ENCODE assay signal across 1 cellular context in genomic region chr6:33317668-33318425, GRCh38.
TF ChIP-seq lines count a peak whose summit lies in the region.

Gene ZBTB22 (minus strand): TSS chr6:33317744. CDS start chr6:33316916, 828 bp downstream.

TF ChIP-seq in HepG2, 621 proteins besides CTCF, POLR2A, EP300 and RAD21 (continued from another document and continues in another):
- TF ChIP-seq ZHX2 (IDR thresholded peaks at IDR 0.05; ENCODE audit: low read depth) (peak; percentile 49; the same call in 1 of the 2 replicates), ZHX2 (CRISPR knock-in tag; IDR thresholded peaks at IDR 0.05; ENCODE audit: borderline replicate concordance) (no peak), GTF3A (CRISPR knock-in tag; conservative IDR thresholded peaks at IDR 0.05) (no peak), EHMT2 (IDR thresholded peaks at IDR 0.05; ENCODE audit: borderline replicate concordance, low read depth, low read length) (no peak), IKZF4 (CRISPR knock-in tag; IDR thresholded peaks at IDR 0.05; ENCODE audit: borderline replicate concordance, low read depth, not compliant biosample characterization) (no peak), MEF2D (CRISPR knock-in tag; IDR thresholded peaks at IDR 0.05) (0 out of 2 replicates have a peak, but pooled peaks have one; percentile 44), ZHX1 (CRISPR knock-in tag; IDR thresholded peaks at IDR 0.05; ENCODE audit: low read depth) (no peak), E2F2 (CRISPR knock-in tag; IDR thresholded peaks at IDR 0.05; ENCODE audit: borderline replicate concordance) (no peak), CENPBD1 (CRISPR knock-in tag; IDR thresholded peaks at IDR 0.05; ENCODE audit: borderline replicate concordance, low read depth) (no peak), ZNF232 (CRISPR knock-in tag; IDR thresholded peaks at IDR 0.05; ENCODE audit: borderline replicate concordance) (no peak), USF2 (IDR thresholded peaks at IDR 0.05; ENCODE audit: low read depth, low read length) (no peak), USF2 (CRISPR knock-in tag; IDR thresholded peaks at IDR 0.05; ENCODE audit: borderline replicate concordance) (no peak; the same call in 1 of the 2 replicates), ZNF674 (CRISPR knock-in tag; IDR thresholded peaks at IDR 0.05; ENCODE audit: low read depth) (no peak), CHD4 (IDR thresholded peaks at IDR 0.05; ENCODE audit: borderline replicate concordance, low read length) (0 out of 2 replicates have a peak, but pooled peaks have one; percentile 33), ZNF33B (CRISPR knock-in tag; IDR thresholded peaks at IDR 0.05) (0 out of 2 replicates have a peak, but pooled peaks have one; percentile 43), ZNF576 (CRISPR knock-in tag; IDR thresholded peaks at IDR 0.05) (no peak), HOXA3 (CRISPR knock-in tag; IDR thresholded peaks at IDR 0.05) (no peak), EED (CRISPR knock-in tag; IDR thresholded peaks at IDR 0.05) (no peak), PRDM4 (CRISPR knock-in tag; IDR thresholded peaks at IDR 0.05; ENCODE audit: borderline replicate concordance) (no peak), PAXIP1 (CRISPR knock-in tag; conservative IDR thresholded peaks at IDR 0.05) (no peak; the same call in 1 of the 2 replicates), KLF12 (CRISPR knock-in tag; IDR thresholded peaks at IDR 0.05; ENCODE audit: borderline replicate concordance) (no peak), PLSCR1 (CRISPR knock-in tag; IDR thresholded peaks at IDR 0.05; ENCODE audit: borderline replicate concordance) (no peak), LRRFIP1 (CRISPR knock-in tag; conservative IDR thresholded peaks at IDR 0.05) (no peak), ZNF274 (CRISPR knock-in tag; IDR thresholded peaks at IDR 0.05) (no peak), ZNF234 (CRISPR knock-in tag; conservative IDR thresholded peaks at IDR 0.05) (no peak), KLF16 (CRISPR knock-in tag; IDR thresholded peaks at IDR 0.05) (peak in 1 of 2 experiments; percentile 74; a peak in 2 of 4 replicates), HNF4G (IDR thresholded peaks at IDR 0.05; ENCODE audit: borderline replicate concordance, low read depth, low read length) (no peak), HNF4G (CRISPR knock-in tag; IDR thresholded peaks at IDR 0.05; ENCODE audit: borderline replicate concordance, low read depth) (0 out of 2 replicates have a peak, but pooled peaks have one; percentile 16), ZNF263 (CRISPR knock-in tag; IDR thresholded peaks at IDR 0.05) (no peak; the same call in 1 of the 2 replicates), JUNB (CRISPR knock-in tag; IDR thresholded peaks at IDR 0.05; ENCODE audit: borderline replicate concordance) (no peak)
